Comparison of ENCODE assay signal across 23 cellular contexts in genomic region chr2:17398770-17399169, GRCh38.
A peak's percentile ranks its signal among the peaks of the same experiment; 100 is the strongest.
DNase-seq lines count a peak whose midpoint lies in the region; ATAC-seq and TF ChIP-seq lines count a peak whose summit lies in the region.
"Had no signal": no experiment of that assay in that cellular context is flagged by ENCODE, and none has a peak within 500 bp of the region (broad histone marks: within the 10 kb centered on the region; RNA-seq: fewer than 3 reads in every experiment).

No MANE protein-coding gene starts in this region.

- no peaks in the 10 kb centered on the region for H3K36me3 Mint-ChIP-seq in GM23338 (ENCODE audit: low read depth)
- H3K36me3 Mint-ChIP-seq: CD14-positive monocyte; CD8-positive, alpha-beta memory T cell had no signal

- H3K9me3 ChIP-seq in MM.1S (replicated peaks; ENCODE audit: insufficient read depth, low read length) = no peaks in the 10 kb centered on the region
- H3K9me3 ChIP-seq: A549, BE2C, HAP-1 had no signal

- DNase-seq in GM23338 (ENCODE audit: low spot score) (no peak), MM.1S (no peak), OCI-M1 (lab: John Stamatoyannopoulos, UW) (peak; percentile 48), NCI-H524 treated with DMSO at 0.1 percent for 48 hours (lab: John Stamatoyannopoulos, UW) (no peak), NCI-H146 treated with DMSO at 0.1 percent for 48 hours (lab: John Stamatoyannopoulos, UW; ENCODE audit: unreplicated experiment) (no peak), T1000 (lab: John Stamatoyannopoulos, UW) (no peak)
- DNase-seq: 8988T; ACHN; AML-193; BE2C; CD4-positive, alpha-beta T cell; CD8-positive, alpha-beta memory T cell; DMS 273 treated with DMSO at 0.1 percent for 48 hours; DMS79; EL; GDM1; GM23248; HFFc6 had no signal

- H3K27ac Mint-ChIP-seq in GM23338 = no peak overlapping the region
- H3K27ac Mint-ChIP-seq: CD14-positive monocyte; CD4-positive, alpha-beta T cell; CD8-positive, alpha-beta memory T cell; HFFc6 had no signal

- H3K36me3 ChIP-seq in GM23338 (ENCODE audit: insufficient read depth) (no peaks in the 10 kb centered on the region), MM.1S (replicated peaks; ENCODE audit: insufficient read depth, low read length) (no peaks in the 10 kb centered on the region)
- H3K36me3 ChIP-seq: BE2C; BLaER1 treated with 17β-estradiol and CSF1 and Interleukin-3, amounts not matched to agents 10 nM and 100 nM; HAP-1 had no signal

- no peak for TF ChIP-seq CTCF in GM23338 (conservative IDR thresholded peaks at IDR 0.05; ENCODE audit: low read depth in 2 of 2)
- TF ChIP-seq CTCF in MM.1S (IDR thresholded peaks at IDR 0.05; ENCODE audit: low read length) = no peak

- H3F3A ChIP-seq in GM23338 (replicated peaks; ENCODE audit: low read depth) (no peaks in the 10 kb centered on the region), MM.1S (ENCODE audit: insufficient read depth, low read length) (no peaks in the 10 kb centered on the region)

- H2AFZ ChIP-seq in GM23338 (peak overlapping the region; percentile 39), MM.1S (ENCODE audit: low read length) (peak overlapping the region; percentile 72; the same call in 1 of the 2 replicates)
- H2AFZ ChIP-seq: GM23248 had no signal

- H3K4me1 ChIP-seq in GM23338 (ENCODE audit: insufficient read depth) = no peaks in the 10 kb centered on the region
- 0 out of 2 replicates have a peak, but pooled peaks cover 2% of the 10 kb centered on the region for H3K4me1 ChIP-seq in MM.1S (ENCODE audit: low read length)
- H3K4me1 ChIP-seq: A549; BE2C; BLaER1 treated with 17β-estradiol and CSF1 and Interleukin-3, amounts not matched to agents 10 nM and 100 nM; HAP-1 had no signal

- peaks cover 12% of the 10 kb centered on the region; the same call in 2 of the 3 replicates for H3K9me3 Mint-ChIP-seq in GM23338

- H3K27me3 Mint-ChIP-seq in GM23338 (ENCODE audit: insufficient read depth, low read depth, poor library complexity) = no peaks in the 10 kb centered on the region
- H3K27me3 Mint-ChIP-seq: CD4-positive, alpha-beta T cell had no signal

- H3K4me3 ChIP-seq in GM23338 (no peak overlapping the region), MM.1S (ENCODE audit: low read length) (no peak overlapping the region; the same call in 1 of the 2 replicates)
- H3K4me3 ChIP-seq: A549; BLaER1 treated with 17β-estradiol and CSF1 and Interleukin-3, amounts not matched to agents 10 nM and 100 nM; GM12878; GM23248; HAP-1 had no signal

- no peak for ATAC-seq in GM23338
- ATAC-seq: A549, GM12878 had no signal

- no peaks in the 10 kb centered on the region for H3K4me1 Mint-ChIP-seq in GM23338
- H3K4me1 Mint-ChIP-seq: CD14-positive monocyte; CD8-positive, alpha-beta memory T cell had no signal

- H3K79me2 ChIP-seq in GM23338 (replicated peaks; ENCODE audit: insufficient read depth) (no peaks in the 10 kb centered on the region), MM.1S (ENCODE audit: low read length) (no peaks in the 10 kb centered on the region)

- no peaks in the 10 kb centered on the region for H4K20me1 ChIP-seq in GM23338 (replicated peaks; ENCODE audit: insufficient read depth)
- no peaks in the 10 kb centered on the region for H4K20me1 ChIP-seq in MM.1S (ENCODE audit: insufficient read depth, low read length)
- H4K20me1 ChIP-seq: BLaER1 treated with 17β-estradiol and CSF1 and Interleukin-3, amounts not matched to agents 10 nM and 100 nM had no signal

- no peaks in the 10 kb centered on the region for H3K27me3 ChIP-seq in GM23338 (ENCODE audit: insufficient read depth)
- no peaks in the 10 kb centered on the region for H3K27me3 ChIP-seq in MM.1S (replicated peaks; ENCODE audit: insufficient read depth, low read length)
- H3K27me3 ChIP-seq: BE2C; BLaER1 treated with 17β-estradiol and CSF1 and Interleukin-3, amounts not matched to agents 10 nM and 100 nM had no signal

- no peak overlapping the region for H3K9ac ChIP-seq in MM.1S (ENCODE audit: low read length)
- H3K9ac ChIP-seq: BLaER1 treated with 17β-estradiol and CSF1 and Interleukin-3, amounts not matched to agents 10 nM and 100 nM; GM23248 had no signal

- H3K4me2 ChIP-seq in GM23338 = no peak overlapping the region
- H3K4me2 ChIP-seq in MM.1S (ENCODE audit: low read depth, low read length) = peak overlapping the region; percentile 56; the same call in 1 of the 2 replicates
- H3K4me2 ChIP-seq: A549; BLaER1 treated with 17β-estradiol and CSF1 and Interleukin-3, amounts not matched to agents 10 nM and 100 nM had no signal

- no peak overlapping the region for H3K4me3 Mint-ChIP-seq in GM23338
- H3K4me3 Mint-ChIP-seq: CD14-positive monocyte; CD4-positive, alpha-beta T cell; CD8-positive, alpha-beta memory T cell; HFFc6 had no signal

- no peaks in the 10 kb centered on the region; the same call in 1 of the 2 replicates for H3K9me2 ChIP-seq in GM23338 (ENCODE audit: insufficient read depth)
- no peaks in the 10 kb centered on the region for H3K9me2 ChIP-seq in MM.1S (replicated peaks; ENCODE audit: insufficient read depth, low read length)

- H3K27ac ChIP-seq in GM23338 (ENCODE audit: low read depth) = no peak overlapping the region
- no peak overlapping the region for H3K27ac ChIP-seq in MM.1S (ENCODE audit: low read length)
- H3K27ac ChIP-seq: A549; BLaER1 treated with 17β-estradiol and CSF1 and Interleukin-3, amounts not matched to agents 10 nM and 100 nM; GM23248 had no signal

TF ChIP-seq in GM23338, 12 proteins besides CTCF, POLR2A, EP300 and RAD21 (continues in another document):
- TF ChIP-seq STAT1 (IDR thresholded peaks at IDR 0.05; ENCODE audit: unreplicated experiment) (no peak), EZH2 (IDR thresholded peaks at IDR 0.05; ENCODE audit: low read depth, unreplicated experiment) (no peak), JUNB (IDR thresholded peaks at IDR 0.05; ENCODE audit: unreplicated experiment) (no peak), ZNF114 (CRISPR knock-in tag; IDR thresholded peaks at IDR 0.05) (no peak), ZNF331 (CRISPR knock-in tag; IDR thresholded peaks at IDR 0.05; ENCODE audit: low read depth) (no peak), ZNF462 (CRISPR knock-in tag; IDR thresholded peaks at IDR 0.05) (no peak), EZH2phosphoT487 (IDR thresholded peaks at IDR 0.05; ENCODE audit: unreplicated experiment) (no peak)
